In genomic region chr22:46250035-46250782, GRCh38 we compare ENCODE assay signal across 8 cellular contexts. TPM values are rescaled to one million over a fixed set of nuclear protein-coding genes. Genes with fewer than 3 reads are reported as not detected.
DNase-seq lines count a peak whose midpoint lies in the region; ATAC-seq and TF ChIP-seq lines count a peak whose summit lies in the region.

TSS of gene CDPF1 (minus strand) at chr22:46250293. CDS start at chr22:46248284, 2,009 bp downstream.

- intact Hi-C loops in IMR-90 (cut with micrococcal nuclease), result no loop called here
- intact Hi-C loops in natural killer cell (cut with micrococcal nuclease), result loop anchor here (1.0 to 2.0 kb wide), 3 partner anchors 31 to 46 kb away; partner anchors contain the start of gene GTSE1

- H3K4me1 Mint-ChIP-seq in activated T-helper 17 cell treated with anti-CD3 and anti-CD28 coated beads, Interleukin-2, amount 50 U/mL, for 72 hours, result peaks cover 18% of the 10 kb centered on the region
- peaks cover 21 to 44% of the 10 kb centered on the region in 2 donors for H3K4me1 Mint-ChIP-seq in natural killer cell

- H3K79me1 ChIP-seq in IMR-90 (ENCODE audit: low read depth in 1 of 2, low read length in 2 of 2), result peaks cover 15 to 46% of the 10 kb centered on the region in 2 experiments

- WGBS in IMR-90 (ENCODE audit: extremely low coverage in 2 of 2, insufficient read length in 1 of 2), 2 experiments, result 0% methylated on average over 33 of the region's 89 CpGs; no CpG with 5 or more reads in 1 of the 2 experiments

- peak within 1 kb of the TSS; percentile 63 for H2BK5ac ChIP-seq in IMR-90 (ENCODE audit: low read depth, low read length, poor library complexity, severe bottlenecking)

- H2AK5ac ChIP-seq in IMR-90 (ENCODE audit: low read depth, low read length), result peak within 1 kb of the TSS; percentile 91

- TF ChIP-seq POLR2A in IMR-90 (IDR thresholded peaks at IDR 0.05; ENCODE audit: low read depth, low read length), result peak; percentile 50; the same call in 1 of the 2 replicates

- POLR2A ChIA-PET in IMR-90 (lab: Charles Lee; ENCODE audit: unreplicated experiment), result interaction anchor here (0.6 to 0.9 kb wide), 2 partner anchors 18 to 21 kb away, joined by 3 to 4 read pairs; partner anchors contain the start of gene TTC38

- no peak within 1 kb of the TSS for H2BK20ac ChIP-seq in IMR-90 (ENCODE audit: low read depth, low read length)

- peaks cover 4% of the 10 kb centered on the region; the same call in 1 of the 2 replicates for H3K4me1 ChIP-seq in IMR-90 (ENCODE audit: control insufficient read depth, insufficient read depth, low read length)

- H3K23ac ChIP-seq in IMR-90 (ENCODE audit: low read depth, low read length), result peak within 1 kb of the TSS; percentile 77

- peak within 1 kb of the TSS; percentile 91 for H3K9ac ChIP-seq in IMR-90 (ENCODE audit: low read depth, low read length)

- BruUV-seq in IMR-90 (replicated peaks; lab: Mats Ljungman, UMichigan), result no TSS peak

- 0 out of 2 replicates have a peak, but pooled peaks have one; percentile 1 for TF ChIP-seq CTCF in IMR-90 (conservative IDR thresholded peaks at IDR 0.05; ENCODE audit: low read depth, low read length)
- TF ChIP-seq CTCF in natural killer cell (IDR thresholded peaks at IDR 0.05), result no peak

- H3K18ac ChIP-seq in IMR-90 (ENCODE audit: low read depth, low read length), result no peak within 1 kb of the TSS; the same call in 1 of the 2 replicates

- no peaks in the 10 kb centered on the region for H3K27me3 ChIP-seq in IMR-90 (ENCODE audit: control insufficient read depth, insufficient read depth, low read length)

- no peaks in the 10 kb centered on the region for H3K27me3 Mint-ChIP-seq in activated T-helper 17 cell treated with anti-CD3 and anti-CD28 coated beads, Interleukin-2, amount 50 U/mL, for 72 hours
- no peaks in the 10 kb centered on the region for H3K27me3 Mint-ChIP-seq in natural killer cell (ENCODE audit: low read depth in 2 of 2)

- peak within 1 kb of the TSS; percentile 17; the same call in 1 of the 2 replicates for H3K56ac ChIP-seq in IMR-90 (ENCODE audit: extremely low read depth, insufficient read depth, low read length)

- peak within 1 kb of the TSS; percentile 96 for H2AK9ac ChIP-seq in IMR-90 (replicated peaks; ENCODE audit: low read depth, low read length, poor library complexity)

- peak within 1 kb of the TSS; percentile 74 for H4K5ac ChIP-seq in IMR-90 (ENCODE audit: low read depth, low read length)

- H3K4me2 ChIP-seq in IMR-90 (ENCODE audit: low read depth, low read length), result peak within 1 kb of the TSS; percentile 68

- in situ Hi-C loops in IMR-90 (cut with MboI; ENCODE audit: low sequenced_read_pairs), result no loop called here

- peak; percentile 60 for DNase-seq in DMS79 (lab: John Stamatoyannopoulos, UW)
- peak; percentile 75 for DNase-seq in IMR-90
- DNase-seq in RPMI7951 (ENCODE audit: low read depth), result peak; percentile 86
- DNase-seq in fibroblast of peridontal ligament (ENCODE audit: extremely low read depth), result peak; percentile 64
- DNase-seq in natural killer cell, result peak; percentile 86
- DNase-seq in stimulated activated naive CD4-positive, alpha-beta T cell treated with Interleukin-2 at 50 U/mL for 16 hours (lab: John Stamatoyannopoulos, UW), result peak; percentile 92

- dilution Hi-C loops in IMR-90 (cut with HindIII; ENCODE audit: low sequenced_read_pairs, unreplicated experiment), result no loop called here

- peak; percentile 81 for ATAC-seq in GM21528 (IDR thresholded peaks at IDR 0.05; ENCODE audit: low FRiP score, unreplicated experiment)
- ATAC-seq in IMR-90 (ENCODE audit: low read depth), result peak; percentile 99
- peak; percentile 87 for ATAC-seq in activated T-helper 17 cell treated with anti-CD3 and anti-CD28 coated beads, Interleukin-2, amount 50 U/mL, for 72 hours (replicated peaks)
- ATAC-seq in natural killer cell, result peak; percentile 88 to 93 (median 92)

- H3K14ac ChIP-seq in IMR-90 (replicated peaks; ENCODE audit: low read depth, low read length), result peak within 1 kb of the TSS; percentile 84

- no peak within 1 kb of the TSS for H2BK15ac ChIP-seq in IMR-90 (ENCODE audit: low read depth, low read length)

- peak within 1 kb of the TSS; percentile 89 to 91 for H4K8ac ChIP-seq in IMR-90 (ENCODE audit: low read depth in 2 of 2, low read length in 2 of 2)

- peaks cover 3% of the 10 kb centered on the region; the same call in 1 of the 2 replicates for H3K36me3 ChIP-seq in IMR-90 (ENCODE audit: control insufficient read depth, insufficient read depth, low read length)

- CTCF ChIA-PET in IMR-90 (lab: Yijun Ruan, JAX), result no interaction called here

- 0 out of 2 replicates have a peak within 1 kb of the TSS, but pooled peaks have one; percentile 0 for H2BK120ac ChIP-seq in IMR-90 (ENCODE audit: low read depth, low read length)

- H4K91ac ChIP-seq in IMR-90 (ENCODE audit: insufficient read depth, low read depth, low read length), result peak within 1 kb of the TSS; percentile 58

- no peak for TF ChIP-seq RAD21 in IMR-90 (IDR thresholded peaks at IDR 0.05; ENCODE audit: low read length)

- H3K4ac ChIP-seq in IMR-90 (ENCODE audit: low read depth, low read length), result peak within 1 kb of the TSS; percentile 72

- peak within 1 kb of the TSS; percentile 94 for H2AFZ ChIP-seq in IMR-90 (replicated peaks; ENCODE audit: low read length, poor library complexity)

- H4K20me1 ChIP-seq in IMR-90 (ENCODE audit: insufficient read depth, low read length), result no peaks in the 10 kb centered on the region; the same call in 1 of the 2 replicates

- peaks cover 5% of the 10 kb centered on the region for H3K36me3 Mint-ChIP-seq in activated T-helper 17 cell treated with anti-CD3 and anti-CD28 coated beads, Interleukin-2, amount 50 U/mL, for 72 hours (ENCODE audit: low read depth)
- no peaks in the 10 kb centered on the region for H3K36me3 Mint-ChIP-seq in natural killer cell

- H3K4me3 Mint-ChIP-seq in activated T-helper 17 cell treated with anti-CD3 and anti-CD28 coated beads, Interleukin-2, amount 50 U/mL, for 72 hours, result peak within 1 kb of the TSS; percentile 80
- H3K4me3 Mint-ChIP-seq in natural killer cell, result peak within 1 kb of the TSS; percentile 88

- peaks cover 26% of the 10 kb centered on the region for H3K9me1 ChIP-seq in IMR-90 (ENCODE audit: insufficient read depth, low read length)

- H3K9me3 ChIP-seq in IMR-90 (ENCODE audit: control insufficient read depth, insufficient read depth, low read length), result no peaks in the 10 kb centered on the region

- no peaks in the 10 kb centered on the region for H3K9me3 Mint-ChIP-seq in activated T-helper 17 cell treated with anti-CD3 and anti-CD28 coated beads, Interleukin-2, amount 50 U/mL, for 72 hours
- H3K9me3 Mint-ChIP-seq in natural killer cell, result no peaks in the 10 kb centered on the region

- peak within 1 kb of the TSS; percentile 91 for H3K27ac ChIP-seq in IMR-90 (ENCODE audit: insufficient read depth, low read length)

- H3K27ac Mint-ChIP-seq in activated T-helper 17 cell treated with anti-CD3 and anti-CD28 coated beads, Interleukin-2, amount 50 U/mL, for 72 hours, result peak within 1 kb of the TSS; percentile 80
- H3K27ac Mint-ChIP-seq in natural killer cell, result peak within 1 kb of the TSS; percentile 45 to 93

- peak within 1 kb of the TSS; percentile 96 for H3K4me3 ChIP-seq in IMR-90 (ENCODE audit: insufficient read depth, low read depth, low read length)

TF ChIP-seq in IMR-90, 13 proteins besides CTCF, POLR2A, EP300 and RAD21:
- TF ChIP-seq BHLHE40 (IDR thresholded peaks at IDR 0.05; ENCODE audit: low read depth, low read length) (peak; percentile 39; the same call in 1 of the 2 replicates), MAZ (IDR thresholded peaks at IDR 0.05; ENCODE audit: borderline replicate concordance, low read depth, low read length) (peak; percentile 36; the same call in 1 of the 2 replicates), MXI1 (IDR thresholded peaks at IDR 0.05; ENCODE audit: borderline replicate concordance, low read depth, low read length) (peak; percentile 37), ELK1 (IDR thresholded peaks at IDR 0.05; ENCODE audit: borderline replicate concordance, low read depth, low read length) (no peak), USF2 (IDR thresholded peaks at IDR 0.05; ENCODE audit: low read depth, low read length) (no peak)

RNA-seq across cellular contexts. Expression of gene CDPF1, which starts in this region (rescaled TPM):
- total RNA-seq in IMR-90 (2012; rRNA removed) (8.9 and 11.5 TPM in 2 replicates), natural killer cell (10 to 100 TPM in 1 of 3 donors, 1 to 10 TPM in 2; 5.0 to 11.4 (median 7.2) TPM)
- polyA plus RNA-seq in IMR-90 (2012; rRNA removed), result 14.5 and 18.6 TPM in 2 replicates
- 14.2 and 21.5 TPM in 2 replicates for polyA plus RNA-seq in IMR-90 (2012; cell fraction: cytosol; rRNA removed)
- polyA plus RNA-seq in IMR-90 (2012; cell fraction: nucleus; rRNA removed; ENCODE audit: low replicate concordance), result 31.7 and 48.8 TPM in 2 replicates
- total RNA-seq in RPMI7951 (2014; rRNA removed; shearing (Covaris generic)), result 2.4 and 5.3 TPM in 2 replicates
- 1 to 10 TPM; 5.6 to 7.8 TPM for total RNA-seq in activated T-helper 17 cell treated with anti-CD3 and anti-CD28 coated beads, Interleukin-2, amount 50 U/mL, for 72 hours

Comparison
In these comparisons a context has a peak if more than half of its experiments do, and no peak if none do; other contexts are left out.
1. Peak in every context shown above with its lines: DNase-seq, ATAC-seq, H3K4me3 ChIP-seq and H3K27ac ChIP-seq.